22 cellular contexts compared by ENCODE assay signal in genomic region chr1:45097944-45098343, GRCh38.
DNase-seq lines count a peak whose midpoint lies in the region; ATAC-seq and TF ChIP-seq lines count a peak whose summit lies in the region.
"Had no signal": no experiment of that assay in that cellular context is flagged by ENCODE, and none has a peak within 500 bp of the region (broad histone marks: within the 10 kb centered on the region; RNA-seq: fewer than 3 reads in every experiment).

No MANE protein-coding gene starts in this region.

- ATAC-seq in PC-3, result no peak
- ATAC-seq in left lung, result no peak
- ATAC-seq in naive thymus-derived CD8-positive, alpha-beta T cell, result no peak
- ATAC-seq: gastroesophageal sphincter; mucosa of descending colon; stimulated activated naive CD8-positive, alpha-beta T cell treated with anti-CD3 and anti-CD28 coated beads, Interleukin-15, amount 100 ng/mL, for 72 hours had no signal

- no peak overlapping the region for H3K4me3 Mint-ChIP-seq in naive thymus-derived CD8-positive, alpha-beta T cell
- H3K4me3 Mint-ChIP-seq: CD4-positive, alpha-beta T cell; stimulated activated naive CD8-positive, alpha-beta T cell treated with anti-CD3 and anti-CD28 coated beads, Interleukin-15, amount 100 ng/mL, for 72 hours had no signal

- no peaks in the 10 kb centered on the region for H3K36me3 Mint-ChIP-seq in naive thymus-derived CD8-positive, alpha-beta T cell

- H3K27me3 Mint-ChIP-seq in naive thymus-derived CD8-positive, alpha-beta T cell, result peaks cover 0 to 11% (median 0%) of the 10 kb centered on the region in 5 donors
- H3K27me3 Mint-ChIP-seq: CD4-positive, alpha-beta T cell; stimulated activated naive CD8-positive, alpha-beta T cell treated with anti-CD3 and anti-CD28 coated beads, Interleukin-15, amount 100 ng/mL, for 72 hours had no signal

- H3K27ac ChIP-seq in PC-3 (ENCODE audit: low read length), result no peak overlapping the region
- H3K27ac ChIP-seq in brain microvascular endothelial cell, result no peak overlapping the region
- H3K27ac ChIP-seq in left lung, result no peak overlapping the region
- H3K27ac ChIP-seq: gastroesophageal sphincter, SJCRH30, tibial artery had no signal

- in situ Hi-C loops in brain microvascular endothelial cell (cut with HindIII; ENCODE audit: low pct_ligation_motif_present, low sequenced_read_pairs), result no loop called here

- no TSS peak for BruUV-seq in PC-3 (replicated peaks; lab: Mats Ljungman, UMichigan)

- H3F3A ChIP-seq in PC-3 (ENCODE audit: low read length, unreplicated experiment), result no peaks in the 10 kb centered on the region

- no peak overlapping the region for H2AFZ ChIP-seq in PC-3 (ENCODE audit: low read length)

- peaks cover 0 to 3% (median under 1%) of the 10 kb centered on the region in 4 donors for H3K4me1 Mint-ChIP-seq in naive thymus-derived CD8-positive, alpha-beta T cell
- H3K4me1 Mint-ChIP-seq: stimulated activated naive CD8-positive, alpha-beta T cell treated with anti-CD3 and anti-CD28 coated beads, Interleukin-15, amount 100 ng/mL, for 72 hours had no signal

- CTCF ChIA-PET in PC-3 (lab: Charles Lee), result no interaction called here

- DNase-seq in EL (peak; percentile 36), PC-3 (peak; percentile 17), brain microvascular endothelial cell (peak; percentile 2), myocyte (ENCODE audit: low read depth) (peak; percentile 3), NCI-H1105 (lab: John Stamatoyannopoulos, UW) (no peak), left lung (no peak)
- no peak for DNase-seq in naive thymus-derived CD8-positive, alpha-beta T cell
- DNase-seq: CD4-positive, alpha-beta T cell; effector memory CD4-positive, alpha-beta T cell; erythroblast; GDM1; GOT3; hippocampal formation; mucosa of descending colon; NCI-H1092; NCI-H187 treated with DMSO at 0.1 percent for 48 hours; NCI-H82; SJCRH30; stimulated activated naive CD8-positive, alpha-beta T cell treated with anti-CD3 and anti-CD28 coated beads, Interleukin-15, amount 100 ng/mL, for 72 hours; T-helper 1 cell; tibial artery had no signal

- POLR2A ChIA-PET in PC-3 (lab: Charles Lee; ENCODE audit: unreplicated experiment), result no interaction called here
- POLR2A ChIA-PET in naive thymus-derived CD8-positive, alpha-beta T cell (lab: Charles Lee), result no interaction called here

- no peak for TF ChIP-seq CTCF in PC-3 (conservative IDR thresholded peaks at IDR 0.05; ENCODE audit: low read depth, low read length)
- TF ChIP-seq CTCF in brain microvascular endothelial cell (IDR thresholded peaks at IDR 0.05; ENCODE audit: low read depth, low read length, missing control alignments), result no peak
- no peak for TF ChIP-seq CTCF in left lung (IDR thresholded peaks at IDR 0.05)

- H3K4me2 ChIP-seq in PC-3 (ENCODE audit: low read length), result no peak overlapping the region

- H3K27me3 ChIP-seq in PC-3 (ENCODE audit: low read length), result no peaks in the 10 kb centered on the region
- H3K27me3 ChIP-seq in brain microvascular endothelial cell (replicated peaks), result no peaks in the 10 kb centered on the region
- no peaks in the 10 kb centered on the region for H3K27me3 ChIP-seq in left lung
- H3K27me3 ChIP-seq: gastroesophageal sphincter, tibial artery had no signal

- intact Hi-C loops in PC-3 (cut with micrococcal nuclease), result no loop called here
- intact Hi-C loops in left lung (cut with DNase I), result no loop called here

- H3K9me3 ChIP-seq in PC-3 (ENCODE audit: low read length) (no peaks in the 10 kb centered on the region), left lung (no peaks in the 10 kb centered on the region)
- H3K9me3 ChIP-seq: gastroesophageal sphincter, mucosa of descending colon, SJCRH30, tibial artery had no signal

- no peak overlapping the region for H3K9ac ChIP-seq in PC-3 (ENCODE audit: low read length)

- no peaks in the 10 kb centered on the region for H4K20me1 ChIP-seq in PC-3 (ENCODE audit: low read length)

- no peaks in the 10 kb centered on the region for H3K36me3 ChIP-seq in PC-3 (ENCODE audit: low read depth, low read length)
- H3K36me3 ChIP-seq in brain microvascular endothelial cell (replicated peaks), result no peaks in the 10 kb centered on the region
- no peaks in the 10 kb centered on the region for H3K36me3 ChIP-seq in left lung
- H3K36me3 ChIP-seq: gastroesophageal sphincter, SJCRH30, tibial artery had no signal

- no peaks in the 10 kb centered on the region for H3K79me2 ChIP-seq in PC-3 (ENCODE audit: low read length)

- no peaks in the 10 kb centered on the region for H3K9me2 ChIP-seq in PC-3 (replicated peaks; ENCODE audit: low read length)

- H3K27ac Mint-ChIP-seq in naive thymus-derived CD8-positive, alpha-beta T cell, result peak overlapping the region in 1 of 10 donors; percentile 31
- H3K27ac Mint-ChIP-seq: CD4-positive, alpha-beta T cell had no signal

- H3K9me3 Mint-ChIP-seq in naive thymus-derived CD8-positive, alpha-beta T cell, result no peaks in the 10 kb centered on the region
- H3K9me3 Mint-ChIP-seq: CD4-positive, alpha-beta T cell; stimulated activated naive CD8-positive, alpha-beta T cell treated with anti-CD3 and anti-CD28 coated beads, Interleukin-15, amount 100 ng/mL, for 72 hours had no signal

- H3K4me3 ChIP-seq in PC-3 (ENCODE audit: low read length) (no peak overlapping the region), brain microvascular endothelial cell (ENCODE audit: low read depth, low read length) (no peak overlapping the region), left lung (no peak overlapping the region)
- H3K4me3 ChIP-seq: gastroesophageal sphincter, mucosa of descending colon, SJCRH30, tibial artery had no signal

- H3K4me1 ChIP-seq in PC-3 (ENCODE audit: insufficient read depth, low read length), result no peaks in the 10 kb centered on the region
- no peaks in the 10 kb centered on the region for H3K4me1 ChIP-seq in left lung
- H3K4me1 ChIP-seq: SJCRH30, tibial artery had no signal

Comparison
In these comparisons a context has a peak if more than half of its experiments do, and no peak if none do; other contexts are left out.
1. DNase-seq: peak in EL (single experiment), PC-3 (single experiment), brain microvascular endothelial cell (single experiment) and myocyte (single experiment); none in NCI-H1105 (single experiment), left lung (0 of 2) and naive thymus-derived CD8-positive, alpha-beta T cell (0 of 10).